1 cellular context compared by ENCODE assay signal in genomic region chr11:35073691-35074382, GRCh38.
A peak's percentile ranks its signal among the peaks of the same experiment; 100 is the strongest.
TF ChIP-seq lines count a peak whose summit lies in the region.

No MANE protein-coding gene starts in this region.

TF ChIP-seq in K562, 482 proteins besides CTCF, POLR2A, EP300 and RAD21 (continued from another document):
- TF ChIP-seq SFPQ (IDR thresholded peaks at IDR 0.05; ENCODE audit: low read depth, low read length) (no peak), CHD2 (IDR thresholded peaks at IDR 0.05; ENCODE audit: low read depth, low read length) (peak; percentile 85), TCF3 (CRISPR knock-in tag; IDR thresholded peaks at IDR 0.05) (peak; percentile 74), FOSL1 (tag; conservative IDR thresholded peaks at IDR 0.05) (peak; percentile 60), LEF1 (IDR thresholded peaks at IDR 0.05) (no peak), PKNOX1 (IDR thresholded peaks at IDR 0.05) (0 out of 2 replicates have a peak, but pooled peaks have one; percentile 6), COPS2 (conservative IDR thresholded peaks at IDR 0.05) (no peak), TRIM24 (IDR thresholded peaks at IDR 0.05) (0 out of 4 replicates have a peak, but pooled peaks have one; percentile 10 to 42), ZNF347 (CRISPR knock-in tag; IDR thresholded peaks at IDR 0.05; ENCODE audit: low read depth) (no peak)
TF ChIP-seq in K562: peak in this region for 10.
